12 cellular contexts compared by ENCODE assay signal in the genomic region with DNA sequence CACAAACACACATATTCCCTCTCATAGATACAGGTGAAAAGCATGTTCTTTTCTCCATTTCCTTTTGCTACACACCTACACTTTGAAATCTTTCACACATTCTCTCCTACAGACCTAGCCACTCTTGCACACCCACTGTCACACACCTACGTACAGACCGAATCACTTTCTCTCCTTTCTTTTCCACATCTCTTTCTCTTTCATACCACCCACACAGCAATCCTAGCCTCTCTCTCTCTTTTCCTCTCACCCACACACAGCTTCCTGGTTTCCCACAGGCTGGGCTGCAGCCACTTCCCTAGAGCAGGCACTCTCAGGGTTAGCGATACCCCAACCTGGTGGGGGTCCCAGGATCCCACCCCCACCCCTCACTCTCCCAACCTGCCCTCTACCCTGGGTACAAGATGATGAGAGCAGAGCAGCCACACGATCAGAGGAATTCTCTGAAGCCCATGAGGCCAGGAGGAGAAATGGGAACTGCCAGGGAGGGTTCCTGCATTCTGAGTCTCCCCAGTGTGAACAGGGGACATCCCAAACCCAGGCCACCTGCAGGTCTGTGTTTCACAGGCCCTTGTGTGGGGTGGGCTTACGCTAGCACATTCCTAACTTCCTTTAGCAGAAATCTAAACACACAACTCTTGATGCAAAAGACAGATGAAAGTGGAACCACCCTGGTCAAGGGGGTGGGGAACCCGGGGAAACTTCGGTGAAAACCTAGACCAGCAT. TPM values are rescaled to one million over a fixed set of nuclear protein-coding genes. Genes with fewer than 3 reads are reported as not detected.
DNase-seq lines count a peak whose midpoint lies in the region; ATAC-seq, FAIRE-seq and TF ChIP-seq lines count a peak whose summit lies in the region.
"Had no signal": no experiment of that assay in that cellular context is flagged by ENCODE, and none has a peak within 500 bp of the region (broad histone marks: within the 10 kb centered on the region; RNA-seq: fewer than 3 reads in every experiment).

No MANE protein-coding gene starts in this region.

- H3K4me3 ChIP-seq in vagina = no peak overlapping the region

- ATAC-seq in naive thymus-derived CD8-positive, alpha-beta T cell = no peak
- ATAC-seq in HG03108 (IDR thresholded peaks at IDR 0.05; ENCODE audit: unreplicated experiment) = no peak

- peak overlapping the region in 8 of 10 donors; percentile 22 to 92 (median 84) for H3K4me3 Mint-ChIP-seq in naive thymus-derived CD8-positive, alpha-beta T cell

- intact Hi-C loops in vagina (cut with DNase I) = no loop called here

- H3K27ac ChIP-seq in adipose tissue (ENCODE audit: low read depth, low read length) = peak overlapping the region; percentile 13
- no peak overlapping the region for H3K27ac ChIP-seq in vagina

- FAIRE-seq in GM19239 (lab: Jason Lieb, UNC) = peak; percentile 83

- POLR2A ChIA-PET in naive thymus-derived CD8-positive, alpha-beta T cell (lab: Charles Lee) = no interaction called here

- no peak for TF ChIP-seq POLR2A in vagina (IDR thresholded peaks at IDR 0.05)

- H3K27me3 Mint-ChIP-seq in naive thymus-derived CD8-positive, alpha-beta T cell = peaks cover 10 to 35% (median 25%) of the 10 kb centered on the region in 5 donors

- TF ChIP-seq CTCF in vagina (IDR thresholded peaks at IDR 0.05) = no peak

- H3K9me3 Mint-ChIP-seq in naive thymus-derived CD8-positive, alpha-beta T cell = peaks cover 0 to 2% (median 0%) of the 10 kb centered on the region in 9 donors
- H3K9me3 Mint-ChIP-seq: T-helper 1 cell treated with Interleukin-12 subunit alpha and Interleukin-12 subunit beta and Interleukin-4 antibody, amounts not matched to agents 30 μg/mL and 1 μg/mL, for 36 hours had no signal

- H3K27ac Mint-ChIP-seq in naive thymus-derived CD8-positive, alpha-beta T cell = peak overlapping the region in 4 of 10 donors; percentile 10 to 78 (median 63)

- WGBS in adipose tissue, 3 donors = 48 to 68% (median 56%) methylated on average over 7 of the region's 7 CpGs

- H3K4me1 Mint-ChIP-seq in naive thymus-derived CD8-positive, alpha-beta T cell = peaks cover 8 to 36% (median 12%) of the 10 kb centered on the region in 4 donors

- no peaks in the 10 kb centered on the region for H3K36me3 ChIP-seq in vagina

- DNase-seq in CD1c-positive myeloid dendritic cell (ENCODE audit: extremely low spot score) = peak; percentile 43
- DNase-seq in GM19239 (ENCODE audit: insufficient read length, low spot score) = no peak
- DNase-seq in naive thymus-derived CD8-positive, alpha-beta T cell = peak in 1 of 10 donors; percentile 41
- no peak for DNase-seq in vagina (ENCODE audit: extremely low spot score in 2 of 2)
- no peak for DNase-seq in HCEC 1CT
- DNase-seq in MV-4-11 (lab: John Stamatoyannopoulos, UW) = no peak
- DNase-seq: effector memory CD4-positive, alpha-beta T cell; KBM-7; NCI-H524 treated with DMSO at 0.1 percent for 48 hours had no signal

- H3K27me3 ChIP-seq in vagina = no peaks in the 10 kb centered on the region

- peaks cover 0 to 5% (median 0%) of the 10 kb centered on the region in 3 donors for H3K36me3 Mint-ChIP-seq in naive thymus-derived CD8-positive, alpha-beta T cell

- no peaks in the 10 kb centered on the region for H3K9me3 ChIP-seq in vagina

- H3K4me1 ChIP-seq in vagina = peaks cover 43% of the 10 kb centered on the region

RNA-seq across cellular contexts. Expression of a gene that starts 17.1 kb away (rescaled TPM):
- polyA plus RNA-seq in adipose tissue = 10 to 100 TPM; 15.8 to 66.8 (median 59.7) TPM
- total RNA-seq in naive thymus-derived CD8-positive, alpha-beta T cell = under 1 TPM; 0.71 to 0.83 TPM
- not detected for polyA plus RNA-seq in naive thymus-derived CD8-positive, alpha-beta T cell
- total RNA-seq in vagina = 16.7 TPM

RNA-seq across cellular contexts. Expression of a gene that starts 37.7 kb away (rescaled TPM):
- under 1 TPM; 0.06 to 0.79 (median 0.24) TPM for polyA plus RNA-seq in adipose tissue
- not detected for total RNA-seq in naive thymus-derived CD8-positive, alpha-beta T cell
- polyA plus RNA-seq in naive thymus-derived CD8-positive, alpha-beta T cell = under 1 TPM in 2 of 3 donors, not detected in 1; 0.05 to 0.19 TPM
- not detected for total RNA-seq in vagina
